Comparison of ENCODE assay signal across 13 cellular contexts in genomic region chr12:90004319-90005074, GRCh38.
DNase-seq lines count a peak whose midpoint lies in the region; ATAC-seq and TF ChIP-seq lines count a peak whose summit lies in the region.
"Had no signal": no experiment of that assay in that cellular context is flagged by ENCODE, and none has a peak within 500 bp of the region (broad histone marks: within the 10 kb centered on the region; RNA-seq: fewer than 3 reads in every experiment).

No MANE protein-coding gene starts in this region.

- TF ChIP-seq POLR2A in esophagus muscularis mucosa (IDR thresholded peaks at IDR 0.05; ENCODE audit: low read depth) (no peak), uterus (IDR thresholded peaks at IDR 0.05) (no peak)

- no peak overlapping the region for H3K27ac ChIP-seq in hepatocyte
- no peak overlapping the region for H3K27ac ChIP-seq in esophagus muscularis mucosa (replicated peaks in 1 of 4)
- no peak overlapping the region for H3K27ac ChIP-seq in uterus

- no peak overlapping the region for H3K4me3 ChIP-seq in hepatocyte
- no peak overlapping the region for H3K4me3 ChIP-seq in esophagus muscularis mucosa
- H3K4me3 ChIP-seq in uterus, result no peak overlapping the region

- WGBS in hepatocyte (ENCODE audit: low lambda C conversion rate, missing lambda C conversion rate), result 40% methylated on average over 5 of the region's 5 CpGs
- WGBS in esophagus muscularis mucosa, result 46% methylated on average over 5 of the region's 5 CpGs

- H3K36me3 ChIP-seq in hepatocyte (replicated peaks; ENCODE audit: insufficient read depth, low read depth), result no peaks in the 10 kb centered on the region
- H3K36me3 ChIP-seq in esophagus muscularis mucosa, result no peaks in the 10 kb centered on the region
- H3K36me3 ChIP-seq in uterus, result no peaks in the 10 kb centered on the region

- no peaks in the 10 kb centered on the region for H3K9me2 ChIP-seq in hepatocyte (replicated peaks; ENCODE audit: insufficient read depth)
- H3K9me2 ChIP-seq: SK-N-SH had no signal

- no peaks in the 10 kb centered on the region for H3K27me3 ChIP-seq in hepatocyte
- H3K27me3 ChIP-seq in esophagus muscularis mucosa, result no peaks in the 10 kb centered on the region
- no peaks in the 10 kb centered on the region for H3K27me3 ChIP-seq in uterus

- DNase-seq in NCI-H526 (lab: John Stamatoyannopoulos, UW) (peak; percentile 69 to 73), mesothelial cell of epicardium (ENCODE audit: low spot score in 2 of 2, unreplicated experiment in 2 of 2) (no peak), DMS53 (lab: John Stamatoyannopoulos, UW) (no peak), hepatocyte (ENCODE audit: low spot score) (no peak), esophagus muscularis mucosa (ENCODE audit: extremely low spot score) (no peak), uterus (no peak)
- DNase-seq: DMS79 treated with DMSO at 0.1 percent for 48 hours, NCI-H1417, NCI-H69, right cardiac atrium, SK-N-SH had no signal

- TF ChIP-seq CTCF in mesothelial cell of epicardium (IDR thresholded peaks at IDR 0.05; ENCODE audit: unreplicated experiment) (no peak), hepatocyte (IDR thresholded peaks at IDR 0.05; ENCODE audit: poor library complexity) (no peak), esophagus muscularis mucosa (IDR thresholded peaks at IDR 0.05) (no peak), uterus (IDR thresholded peaks at IDR 0.05) (no peak)

- H3K36me3 Mint-ChIP-seq in mesothelial cell of epicardium, result no peaks in the 10 kb centered on the region

- H3K4me1 Mint-ChIP-seq in mesothelial cell of epicardium, result peaks cover 52% of the 10 kb centered on the region

- H3K9me3 ChIP-seq in hepatocyte (ENCODE audit: low read depth), result no peaks in the 10 kb centered on the region
- no peaks in the 10 kb centered on the region for H3K9me3 ChIP-seq in esophagus muscularis mucosa
- no peaks in the 10 kb centered on the region for H3K9me3 ChIP-seq in uterus
- H3K9me3 ChIP-seq: SK-N-SH had no signal

- H2AFZ ChIP-seq in hepatocyte, result no peak overlapping the region

- H4K20me1 ChIP-seq in hepatocyte (ENCODE audit: insufficient read depth, poor library complexity, severe bottlenecking), result no peaks in the 10 kb centered on the region

- intact Hi-C loops in esophagus muscularis mucosa (cut with DNase I), result no loop called here
- intact Hi-C loops in uterus (cut with DNase I; ENCODE audit: low total_unique reads), result no loop called here

- H3K27me3 Mint-ChIP-seq in mesothelial cell of epicardium (ENCODE audit: low read depth), result no peaks in the 10 kb centered on the region

- TF ChIP-seq EP300 in esophagus muscularis mucosa (IDR thresholded peaks at IDR 0.05), result no peak

- ATAC-seq in GM18858 (IDR thresholded peaks at IDR 0.05; ENCODE audit: unreplicated experiment), result peak; percentile 60
- peak; percentile 53 for ATAC-seq in HG02678 (IDR thresholded peaks at IDR 0.05; ENCODE audit: unreplicated experiment)
- ATAC-seq: right cardiac atrium had no signal

- H3K9me3 Mint-ChIP-seq in mesothelial cell of epicardium, result no peaks in the 10 kb centered on the region

- no peak overlapping the region for H3K4me2 ChIP-seq in hepatocyte
- H3K4me2 ChIP-seq: SK-N-SH had no signal

- H3K4me3 Mint-ChIP-seq in mesothelial cell of epicardium, result no peak overlapping the region

- no peaks in the 10 kb centered on the region for H3K79me2 ChIP-seq in hepatocyte

- peak overlapping the region; percentile 14 for H3K27ac Mint-ChIP-seq in mesothelial cell of epicardium

- H3K4me1 ChIP-seq in hepatocyte (ENCODE audit: insufficient read depth) (peaks cover 11% of the 10 kb centered on the region), esophagus muscularis mucosa (peaks cover 0 to 18% (median 8%) of the 10 kb centered on the region in 4 donors), uterus (no peaks in the 10 kb centered on the region)

Comparison
In these comparisons a context has a peak if more than half of its experiments do, and no peak if none do; other contexts are left out.
1. DNase-seq: peak in NCI-H526 (2 of 2); none in mesothelial cell of epicardium (0 of 2), DMS53 (single experiment), hepatocyte (single experiment), esophagus muscularis mucosa (single experiment) and uterus (0 of 2).